ENCODE assay signal across 10 cellular contexts in genomic region chr1:159795534-159795933, GRCh38. TPM values are rescaled to one million over a fixed set of nuclear protein-coding genes. Genes with fewer than 3 reads are reported as not detected.
"Had no signal": no experiment of that assay in that cellular context is flagged by ENCODE, and none has a peak within 500 bp of the region (broad histone marks: within the 10 kb centered on the region; RNA-seq: fewer than 3 reads in every experiment).

No MANE protein-coding gene starts in this region.

- H3K36me3 ChIP-seq: HAP-1 had no signal

- H3K4me2 ChIP-seq: GM23338 had no signal

- H3K4me1 ChIP-seq: HAP-1 had no signal

- H3K9me3 ChIP-seq: HAP-1 had no signal

- ATAC-seq: GM23338, HCT116, K562 had no signal

- H2AFZ ChIP-seq: GM23338 had no signal

- DNase-seq: H7, HFFc6, IMR-90, KG1 had no signal

- H3K4me3 ChIP-seq: GM23338, HAP-1, K562 had no signal

RNA-seq across cellular contexts. Expression of gene FCRL6, which starts 6.6 kb away (rescaled TPM):
- total RNA-seq: GM23338, H4, H7, HFFc6, HT-29, IMR-90, K562 had no signal
- polyA plus RNA-seq: GM23338, IMR-90, K562 had no signal

RNA-seq across cellular contexts. Expression of gene SLAMF8, which starts 31.1 kb away (rescaled TPM):
- total RNA-seq: GM23338, H7, HT-29, IMR-90, K562 had no signal
- polyA plus RNA-seq: GM23338, K562 had no signal
